ENCODE assay signal across 9 cellular contexts in the genomic region with DNA sequence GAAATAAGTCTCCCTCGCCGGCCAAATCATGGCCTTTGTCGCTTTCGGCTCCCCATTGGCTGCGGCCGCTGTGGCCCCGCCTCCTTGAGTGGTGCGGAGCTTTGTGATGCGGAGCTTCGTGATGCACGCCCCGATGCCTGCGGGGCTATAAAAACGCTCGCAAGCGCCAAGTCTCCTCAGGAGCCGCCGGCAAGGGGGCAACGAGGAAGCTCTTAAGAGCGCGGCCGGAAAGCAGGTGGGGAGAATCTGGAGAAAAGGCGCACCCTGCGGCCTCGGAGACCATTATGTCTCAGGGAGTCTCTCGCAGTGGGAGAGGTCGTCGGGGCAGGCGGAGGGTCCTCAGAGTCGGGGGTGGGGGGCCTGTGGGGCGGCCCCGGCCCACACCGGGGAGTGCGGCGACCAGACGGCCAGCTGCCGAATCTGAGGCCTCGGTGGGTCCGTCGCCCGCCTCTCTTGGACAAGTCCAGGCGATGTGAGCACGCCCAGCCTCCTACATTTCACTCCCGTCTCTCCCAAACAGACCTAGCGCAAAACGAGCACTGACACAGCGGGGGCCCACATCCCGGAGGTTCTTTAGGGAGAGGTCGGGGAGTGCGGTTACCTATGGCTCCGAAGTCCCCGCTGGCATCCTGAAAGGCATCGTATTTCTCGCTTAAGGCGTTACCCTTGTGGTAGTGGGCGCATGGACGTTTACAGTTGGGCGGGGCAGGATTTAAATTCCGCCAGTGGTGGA. TPM values are rescaled to one million over a fixed set of nuclear protein-coding genes. Genes with fewer than 3 reads are reported as not detected.
DNase-seq lines count a peak whose midpoint lies in the region; ATAC-seq and TF ChIP-seq lines count a peak whose summit lies in the region.
"Had no signal": no experiment of that assay in that cellular context is flagged by ENCODE, and none has a peak within 500 bp of the region (broad histone marks: within the 10 kb centered on the region; RNA-seq: fewer than 3 reads in every experiment).

A gene with protein sequence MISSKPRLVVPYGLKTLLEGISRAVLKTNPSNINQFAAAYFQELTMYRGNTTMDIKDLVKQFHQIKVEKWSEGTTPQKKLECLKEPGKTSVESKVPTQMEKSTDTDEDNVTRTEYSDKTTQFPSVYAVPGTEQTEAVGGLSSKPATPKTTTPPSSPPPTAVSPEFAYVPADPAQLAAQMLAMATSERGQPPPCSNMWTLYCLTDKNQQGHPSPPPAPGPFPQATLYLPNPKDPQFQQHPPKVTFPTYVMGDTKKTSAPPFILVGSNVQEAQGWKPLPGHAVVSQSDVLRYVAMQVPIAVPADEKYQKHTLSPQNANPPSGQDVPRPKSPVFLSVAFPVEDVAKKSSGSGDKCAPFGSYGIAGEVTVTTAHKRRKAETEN (plus strand): TSS at position 179 of the 733 bp plus-strand sequence. CDS start 4,053 bp downstream, outside the sequence.

- no peaks in the 10 kb centered on the region for H3K4me1 ChIP-seq in NT2/D1 (ENCODE audit: insufficient read depth, insufficient read length)

- H3K27me3 ChIP-seq in NT2/D1 (ENCODE audit: insufficient read depth, insufficient read length): no peaks in the 10 kb centered on the region

- H3K4me3 ChIP-seq in NT2/D1 (ENCODE audit: insufficient read length, low read depth): peak within 1 kb of the TSS; percentile 61
- H3K4me3 ChIP-seq in fibroblast of pulmonary artery (replicated peaks; ENCODE audit: low read depth, low read length): peak within 1 kb of the TSS; percentile 69

- peak within 1 kb of the TSS; percentile 87 to 97 (median 92) for H3K4me3 Mint-ChIP-seq in naive thymus-derived CD8-positive, alpha-beta T cell
- peak within 1 kb of the TSS; percentile 87 for H3K4me3 Mint-ChIP-seq in stimulated activated effector memory CD8-positive, alpha-beta T cell treated with anti-CD3 and anti-CD28 coated beads, Interleukin-12 subunit alpha, Interleukin-12 subunit beta, amount 100 ng/mL, for 72 hours

- no peak for TF ChIP-seq CTCF in fibroblast of pulmonary artery (IDR thresholded peaks at IDR 0.05; ENCODE audit: low read length, missing control alignments)

- peak; percentile 53 for TF ChIP-seq POLR2A in GM18951 (IDR thresholded peaks at IDR 0.05; ENCODE audit: extremely low read depth, insufficient read depth, insufficient read length)

- peaks cover 7% of the 10 kb centered on the region for H3K36me3 ChIP-seq in NT2/D1 (ENCODE audit: insufficient read depth, insufficient read length, low read length)

- H3K9me3 ChIP-seq in NT2/D1 (ENCODE audit: insufficient read depth, low read length): no peaks in the 10 kb centered on the region

- ATAC-seq in HG03280 (IDR thresholded peaks at IDR 0.05; ENCODE audit: unreplicated experiment): peak; percentile 87
- ATAC-seq in naive thymus-derived CD8-positive, alpha-beta T cell: peak; percentile 95 to 97
- peak; percentile 91 for ATAC-seq in stimulated activated effector memory CD8-positive, alpha-beta T cell treated with anti-CD3 and anti-CD28 coated beads, Interleukin-12 subunit alpha, Interleukin-12 subunit beta, amount 100 ng/mL, for 72 hours
- ATAC-seq: HCT116 had no signal

- in situ Hi-C loops in GM18951 (cut with MboI; ENCODE audit: low sequenced_read_pairs, unreplicated experiment): no loop called here

- POLR2A ChIA-PET in naive thymus-derived CD8-positive, alpha-beta T cell (lab: Charles Lee): interaction anchor here (0.5 to 1.1 kb wide), 4 partner anchors 11 to 686 kb away, joined by 3 read pairs; a partner anchor contains a TSS

- peaks cover 9 to 27% (median 22%) of the 10 kb centered on the region in 4 donors for H3K4me1 Mint-ChIP-seq in naive thymus-derived CD8-positive, alpha-beta T cell
- peaks cover 28% of the 10 kb centered on the region for H3K4me1 Mint-ChIP-seq in stimulated activated effector memory CD8-positive, alpha-beta T cell treated with anti-CD3 and anti-CD28 coated beads, Interleukin-12 subunit alpha, Interleukin-12 subunit beta, amount 100 ng/mL, for 72 hours

- DNase-seq in AG08395 (ENCODE audit: low spot score) (peak; percentile 94), NT2/D1 (ENCODE audit: low read depth, low spot score) (peak; percentile 83), fibroblast of pulmonary artery (ENCODE audit: low read depth) (peak; percentile 89)
- peak; percentile 65 for DNase-seq in activated effector memory CD4-positive, alpha-beta T cell treated with Interleukin-2 at 50 U/mL for 16 hours
- DNase-seq in naive thymus-derived CD8-positive, alpha-beta T cell: peak; percentile 60 to 87 (median 76)
- peak; percentile 32 to 75 for DNase-seq in stimulated activated effector memory CD8-positive, alpha-beta T cell treated with anti-CD3 and anti-CD28 coated beads, Interleukin-12 subunit alpha, Interleukin-12 subunit beta, amount 100 ng/mL, for 72 hours (ENCODE audit: low spot score in 2 of 2)

- peaks cover 4 to 15% (median 9%) of the 10 kb centered on the region in 5 donors for H3K27me3 Mint-ChIP-seq in naive thymus-derived CD8-positive, alpha-beta T cell

- peaks cover 0 to 8% (median 2%) of the 10 kb centered on the region in 3 donors for H3K36me3 Mint-ChIP-seq in naive thymus-derived CD8-positive, alpha-beta T cell
- peaks cover 41% of the 10 kb centered on the region for H3K36me3 Mint-ChIP-seq in stimulated activated effector memory CD8-positive, alpha-beta T cell treated with anti-CD3 and anti-CD28 coated beads, Interleukin-12 subunit alpha, Interleukin-12 subunit beta, amount 100 ng/mL, for 72 hours

- H3K9me3 Mint-ChIP-seq in naive thymus-derived CD8-positive, alpha-beta T cell: peaks cover 0 to 3% (median 0%) of the 10 kb centered on the region in 9 donors
- H3K9me3 Mint-ChIP-seq in stimulated activated effector memory CD8-positive, alpha-beta T cell treated with anti-CD3 and anti-CD28 coated beads, Interleukin-12 subunit alpha, Interleukin-12 subunit beta, amount 100 ng/mL, for 72 hours: no peaks in the 10 kb centered on the region

- peak within 1 kb of the TSS; percentile 59 to 95 (median 86) for H3K27ac Mint-ChIP-seq in naive thymus-derived CD8-positive, alpha-beta T cell
- peak within 1 kb of the TSS; percentile 77 for H3K27ac Mint-ChIP-seq in stimulated activated effector memory CD8-positive, alpha-beta T cell treated with anti-CD3 and anti-CD28 coated beads, Interleukin-12 subunit alpha, Interleukin-12 subunit beta, amount 100 ng/mL, for 72 hours

- peak within 1 kb of the TSS; percentile 80 for H3K9ac ChIP-seq in NT2/D1 (ENCODE audit: insufficient read length, low read depth)

RNA-seq across cellular contexts. Expression of the gene that starts here (rescaled TPM):
- total RNA-seq in naive thymus-derived CD8-positive, alpha-beta T cell: 1 to 10 TPM; 2.1 to 3.3 TPM
- under 1 TPM in 2 of 3 donors, not detected in 1; 0.28 to 0.46 TPM for polyA plus RNA-seq in naive thymus-derived CD8-positive, alpha-beta T cell

Comparison
In these comparisons a context has a peak if more than half of its experiments do, and no peak if none do; other contexts are left out.
1. Peak in every context shown above with its lines: DNase-seq, ATAC-seq and H3K4me3 ChIP-seq.